ENCODE assay signal across 21 cellular contexts in the genomic region with DNA sequence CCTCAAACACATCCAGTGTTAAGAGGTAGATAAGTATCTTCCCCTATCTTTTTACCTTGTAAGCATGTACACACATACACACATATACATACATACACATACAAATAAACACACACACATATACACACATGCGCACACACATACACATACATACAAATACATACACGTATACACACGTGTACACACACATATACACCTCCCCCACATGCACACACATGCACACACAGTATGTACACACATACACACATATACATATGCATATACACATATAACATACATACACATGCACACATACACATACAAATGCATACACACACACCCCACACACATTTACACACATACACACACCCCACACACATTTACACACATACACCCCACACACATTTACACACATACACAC. TPM values are rescaled to one million over a fixed set of nuclear protein-coding genes. Genes with fewer than 3 reads are reported as not detected.
"Had no signal": no experiment of that assay in that cellular context is flagged by ENCODE, and none has a peak within 500 bp of the region (broad histone marks: within the 10 kb centered on the region; RNA-seq: fewer than 3 reads in every experiment).

No MANE protein-coding gene starts in this region.

- DNase-seq: Karpas-422, KG1, MG63, NCI-H1092, NCI-H1105 treated with DMSO at 0.1 percent for 48 hours, NCI-H1417 treated with DMSO at 0.1 percent for 48 hours, NCI-H146, NCI-H1694 treated with DMSO at 0.1 percent for 48 hours, NCI-H1930, NCI-H2081, NCI-H2107, NCI-H2227 treated with DMSO at 0.1 percent for 48 hours, NCI-H524 treated with DMSO at 0.1 percent for 48 hours, NCI-H69, NCI-H774, PC-3, SHP77 had no signal

- H3K27ac ChIP-seq: RWPE1 had no signal

- H3K4me3 ChIP-seq: MG63 had no signal

- H3K27me3 ChIP-seq: MG63 had no signal

- ATAC-seq: Panc1, PC-3, SK-N-SH treated with all-trans-retinoic acid at 6 μM for 48 hours had no signal

RNA-seq across cellular contexts. Expression of a gene that starts 24.1 kb away (rescaled TPM):
- total RNA-seq: NCI-H460, PC-3 had no signal
